8 cellular contexts compared by ENCODE assay signal in the genomic region with DNA sequence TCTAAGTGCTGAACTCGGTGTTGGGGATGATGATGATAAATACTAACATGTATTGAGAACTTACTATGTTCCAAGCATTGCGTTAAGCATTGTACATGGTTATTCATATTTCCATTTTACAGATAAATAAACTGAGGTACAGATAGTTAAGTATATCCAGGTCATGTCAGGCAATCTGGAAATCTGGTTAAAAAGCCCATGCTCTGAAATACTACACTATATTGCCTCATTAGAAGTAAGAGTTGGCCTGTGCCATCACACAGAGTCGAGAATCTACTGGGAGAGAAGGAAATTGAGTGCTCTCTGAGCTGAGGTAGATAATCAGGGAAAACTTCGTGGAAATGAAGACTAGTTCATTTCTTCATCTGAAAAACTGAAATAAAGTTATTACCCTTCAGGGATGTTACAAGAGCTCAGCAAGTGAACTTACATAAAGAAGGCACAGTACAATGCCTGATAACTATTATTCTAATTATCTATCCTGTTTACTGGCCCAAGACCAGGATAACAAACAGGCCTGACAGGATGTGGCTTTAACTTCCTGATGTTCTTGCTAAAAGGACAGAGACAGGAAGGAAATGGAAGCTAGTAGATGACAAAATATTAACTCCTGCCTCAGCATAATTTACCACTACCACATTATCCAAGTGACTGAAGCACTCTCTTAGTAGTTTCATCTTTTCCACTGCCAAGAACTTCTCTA.
DNase-seq lines count a peak whose midpoint lies in the region; ATAC-seq and TF ChIP-seq lines count a peak whose summit lies in the region.

No MANE protein-coding gene starts in this region.

- H3K9me3 Mint-ChIP-seq in osteocyte (ENCODE audit: unreplicated experiment) (no peaks in the 10 kb centered on the region), Calu3 (ENCODE audit: low read depth, unreplicated experiment) (no peaks in the 10 kb centered on the region)

- BruUV-seq in Calu3 (replicated peaks; lab: Mats Ljungman, UMichigan), result no TSS peak

- H3K27me3 Mint-ChIP-seq in osteocyte (ENCODE audit: unreplicated experiment) (no peaks in the 10 kb centered on the region), Calu3 (ENCODE audit: unreplicated experiment) (no peaks in the 10 kb centered on the region)

- no peak overlapping the region for H3K4me3 ChIP-seq in GM12865 (ENCODE audit: low read depth, low read length)

- H3K4me3 Mint-ChIP-seq in osteocyte (ENCODE audit: unreplicated experiment), result no peak overlapping the region
- no peak overlapping the region for H3K4me3 Mint-ChIP-seq in Calu3 (ENCODE audit: low read depth, unreplicated experiment)

- H3K27ac Mint-ChIP-seq in osteocyte (ENCODE audit: unreplicated experiment), result peak overlapping the region; percentile 68
- no peak overlapping the region for H3K27ac Mint-ChIP-seq in Calu3 (ENCODE audit: unreplicated experiment)

- peaks cover 31% of the 10 kb centered on the region for H3K36me3 Mint-ChIP-seq in osteocyte (ENCODE audit: unreplicated experiment)
- H3K36me3 Mint-ChIP-seq in Calu3 (ENCODE audit: insufficient read depth, unreplicated experiment), result peaks cover 2% of the 10 kb centered on the region

- H3K4me1 Mint-ChIP-seq in osteocyte (ENCODE audit: unreplicated experiment) (peaks cover 12% of the 10 kb centered on the region), Calu3 (ENCODE audit: low read depth, unreplicated experiment) (no peaks in the 10 kb centered on the region)

- CTCF ChIA-PET in Calu3 (lab: Charles Lee), result no interaction called here

- intact Hi-C loops in Calu3 (cut with micrococcal nuclease; ENCODE audit: unreplicated experiment), result no loop called here

- TF ChIP-seq CTCF in GM12865 (IDR thresholded peaks at IDR 0.05; ENCODE audit: insufficient read depth, low read depth, low read length, missing control alignments) (no peak), osteocyte (IDR thresholded peaks at IDR 0.05) (no peak), Calu3 (IDR thresholded peaks at IDR 0.05; ENCODE audit: unreplicated experiment) (no peak)

- peak; percentile 15 for DNase-seq in GM12865 (ENCODE audit: low read depth)
- DNase-seq in M059J (ENCODE audit: low read depth), result peak; percentile 38
- DNase-seq in dermis blood vessel endothelial cell, result peak; percentile 43
- DNase-seq in osteocyte (ENCODE audit: extremely low spot score, unreplicated experiment), result no peak
- no peak for DNase-seq in HuH-7 (ENCODE audit: low spot score)
- no peak for DNase-seq in middle frontal gyrus (ENCODE audit: extremely low spot score, low spot score)
- no peak for DNase-seq in Calu3

- ATAC-seq in activated CD4-positive, CD25-positive, alpha-beta regulatory T cell treated with anti-CD3 and anti-CD28 coated beads, Interleukin-2, amount 50 U/mL, for 24 hours, result no peak

Comparison
In these comparisons a context has a peak if more than half of its experiments do, and no peak if none do; other contexts are left out.
1. DNase-seq: peak in GM12865 (single experiment), M059J (single experiment) and dermis blood vessel endothelial cell (single experiment); none in osteocyte (single experiment), HuH-7 (single experiment), middle frontal gyrus (single experiment) and Calu3 (single experiment).